8 cellular contexts compared by ENCODE assay signal in the genomic region with DNA sequence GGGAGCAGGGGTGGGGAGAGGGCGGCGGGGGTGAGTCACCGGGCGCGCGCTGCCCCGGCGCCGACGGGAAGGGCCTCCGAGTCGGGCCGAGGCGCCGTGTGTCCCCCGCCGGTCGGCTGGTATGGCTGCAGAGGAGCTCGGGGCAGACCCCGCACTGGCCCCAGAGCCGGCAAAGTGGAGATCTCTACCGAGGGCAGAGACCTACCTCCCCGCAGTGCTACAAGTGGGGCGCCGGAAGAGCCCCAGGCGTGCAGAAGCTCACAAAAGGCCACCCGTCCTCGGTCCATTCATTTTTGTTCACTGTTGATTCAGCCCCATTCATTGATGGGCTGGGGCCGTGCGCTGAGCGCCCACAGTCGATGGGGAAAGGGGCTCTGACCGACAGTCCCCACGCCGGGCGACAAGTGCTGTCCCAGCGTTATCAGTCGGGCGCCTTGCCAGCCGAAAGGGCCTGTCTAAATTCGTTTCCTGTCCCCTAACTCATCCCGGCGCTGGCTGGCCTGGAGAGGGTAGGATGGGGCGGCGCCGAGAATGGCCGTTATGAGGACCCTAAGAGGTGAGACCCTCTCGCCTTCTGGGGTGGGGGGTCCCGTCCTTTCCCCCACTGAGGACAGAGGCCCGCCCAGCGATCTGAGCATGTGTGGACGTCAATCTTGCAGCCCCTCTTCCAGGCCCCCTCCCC. TPM values are rescaled to one million over a fixed set of nuclear protein-coding genes. Genes with fewer than 3 reads are reported as not detected.
A peak's percentile ranks its signal among the peaks of the same experiment; 100 is the strongest.
DNase-seq lines count a peak whose midpoint lies in the region; ATAC-seq and TF ChIP-seq lines count a peak whose summit lies in the region.

No MANE protein-coding gene starts in this region.

- H3K27me3 ChIP-seq in DND-41 (ENCODE audit: insufficient read depth, low read length, poor library complexity): no peaks in the 10 kb centered on the region
- H3K27me3 ChIP-seq in mesenchymal stem cell (ENCODE audit: control insufficient read depth in 1 of 2, insufficient read depth in 1 of 2, low read length in 2 of 2): no peaks in the 10 kb centered on the region
- no peaks in the 10 kb centered on the region for H3K27me3 ChIP-seq in tibial artery

- no peaks in the 10 kb centered on the region for H3K9me3 ChIP-seq in DND-41 (ENCODE audit: insufficient read depth, low read length, severe bottlenecking)
- no peaks in the 10 kb centered on the region for H3K9me3 ChIP-seq in SK-N-MC (ENCODE audit: low read depth, low read length)
- no peaks in the 10 kb centered on the region for H3K9me3 ChIP-seq in mesenchymal stem cell (ENCODE audit: control insufficient read depth, low read length)
- no peaks in the 10 kb centered on the region for H3K9me3 ChIP-seq in tibial artery

- H3K4me1 ChIP-seq in DND-41 (ENCODE audit: insufficient read depth, low read length): peaks cover 42% of the 10 kb centered on the region
- peaks cover 42% of the 10 kb centered on the region for H3K4me1 ChIP-seq in mesenchymal stem cell (ENCODE audit: control insufficient read depth, insufficient read depth, low read depth, low read length)
- H3K4me1 ChIP-seq in tibial artery: peaks cover 6 to 50% (median 37%) of the 10 kb centered on the region in 4 donors

- peak overlapping the region in 1 of 2 experiments; percentile 95 for H3K23ac ChIP-seq in mesenchymal stem cell (ENCODE audit: low read length in 2 of 2)

- 1% methylated on average over 43 of the region's 52 CpGs for WGBS in mesenchymal stem cell

- H3K14ac ChIP-seq in mesenchymal stem cell (ENCODE audit: low read length in 2 of 2): peak overlapping the region; percentile 8 to 69

- H3K27ac ChIP-seq in DND-41 (ENCODE audit: low read length) (peak overlapping the region; percentile 99), SK-N-MC (peak overlapping the region; percentile 64), mesenchymal stem cell (ENCODE audit: low read length, poor library complexity, severe bottlenecking) (peak overlapping the region; percentile 97), tibial artery (peak overlapping the region; percentile 95 to 99)

- no peaks in the 10 kb centered on the region for H3K27me3 Mint-ChIP-seq in dendritic cell treated with granulocyte-macrophage colony-stimulating factor and Interleukin-4, amounts not matched to agents 40 ng/mL and 50 ng/mL, for 4 days

- H3K4me1 Mint-ChIP-seq in dendritic cell treated with granulocyte-macrophage colony-stimulating factor and Interleukin-4, amounts not matched to agents 40 ng/mL and 50 ng/mL, for 4 days (ENCODE audit: low read depth): peaks cover 49% of the 10 kb centered on the region

- H3K79me2 ChIP-seq in DND-41 (ENCODE audit: insufficient read depth, low read length): peaks cover 42% of the 10 kb centered on the region

- H2AFZ ChIP-seq in DND-41 (ENCODE audit: low read depth, low read length) (peak overlapping the region; percentile 90), mesenchymal stem cell (ENCODE audit: low read depth, low read length) (peak overlapping the region; percentile 68)

- TF ChIP-seq CTCF in DND-41 (IDR thresholded peaks at IDR 0.05; ENCODE audit: borderline replicate concordance, extremely low read depth, low read length, poor library complexity, severe bottlenecking): no peak
- no peak for TF ChIP-seq CTCF in tibial artery (IDR thresholded peaks at IDR 0.05)

- H3K9ac ChIP-seq in DND-41 (ENCODE audit: low read depth, low read length): peak overlapping the region; percentile 98
- H3K9ac ChIP-seq in SK-N-MC (ENCODE audit: insufficient read length): no peak overlapping the region
- peak overlapping the region; percentile 88 for H3K9ac ChIP-seq in mesenchymal stem cell (ENCODE audit: low read length)

- intact Hi-C loops in dendritic cell treated with granulocyte-macrophage colony-stimulating factor and Interleukin-4, amounts not matched to agents 40 ng/mL and 50 ng/mL, for 4 days (cut with micrococcal nuclease): no loop called here
- intact Hi-C loops in tibial artery (cut with DNase I; ENCODE audit: low total_unique reads): no loop called here

- peaks cover 37% of the 10 kb centered on the region for H3K36me3 Mint-ChIP-seq in dendritic cell treated with granulocyte-macrophage colony-stimulating factor and Interleukin-4, amounts not matched to agents 40 ng/mL and 50 ng/mL, for 4 days (ENCODE audit: low read depth)

- H4K91ac ChIP-seq in mesenchymal stem cell (ENCODE audit: low read length): peak overlapping the region; percentile 95

- H3K4me3 ChIP-seq in DND-41 (ENCODE audit: low read depth in 1 of 2, low read length in 2 of 2) (peak overlapping the region; percentile 30 to 91; a peak in 3 of 4 replicates), SK-N-MC (no peak overlapping the region), mesenchymal stem cell (ENCODE audit: insufficient read depth in 1 of 2, low read depth in 1 of 2, low read length in 2 of 2) (peak overlapping the region; percentile 39 to 74), tibial artery (peak overlapping the region; percentile 93 to 100)

- H3K18ac ChIP-seq in mesenchymal stem cell (ENCODE audit: low read depth in 1 of 2, low read length in 2 of 2): peak overlapping the region; percentile 95 to 97

- H3K9me3 Mint-ChIP-seq in dendritic cell treated with granulocyte-macrophage colony-stimulating factor and Interleukin-4, amounts not matched to agents 40 ng/mL and 50 ng/mL, for 4 days: no peaks in the 10 kb centered on the region

- H3K79me1 ChIP-seq in mesenchymal stem cell (replicated peaks; ENCODE audit: low read length, poor library complexity, severe bottlenecking): peaks cover 9% of the 10 kb centered on the region

- peak overlapping the region; percentile 93 for H3K4me2 ChIP-seq in DND-41 (ENCODE audit: insufficient read depth, low read length)
- peak overlapping the region; percentile 54 for H3K4me2 ChIP-seq in mesenchymal stem cell (ENCODE audit: low read length, poor library complexity, severe bottlenecking)

- peak overlapping the region; percentile 99 for H2BK5ac ChIP-seq in mesenchymal stem cell (ENCODE audit: low read depth, low read length, poor library complexity, severe bottlenecking)

- H2BK120ac ChIP-seq in mesenchymal stem cell (ENCODE audit: low read depth, low read length): peak overlapping the region; percentile 89

- H3K36me3 ChIP-seq in DND-41 (ENCODE audit: insufficient read depth, low read length) (peaks cover 29% of the 10 kb centered on the region), SK-N-MC (ENCODE audit: insufficient read depth, low read length) (peaks cover 20% of the 10 kb centered on the region), mesenchymal stem cell (ENCODE audit: control insufficient read depth in 1 of 2, insufficient read depth in 2 of 2, low read depth in 1 of 2, low read length in 2 of 2) (peaks cover 17 to 18% of the 10 kb centered on the region in 2 experiments), tibial artery (peaks cover 14 to 19% (median 15%) of the 10 kb centered on the region in 3 donors)

- peak overlapping the region; percentile 40 to 85 for H2BK12ac ChIP-seq in mesenchymal stem cell (ENCODE audit: low read length in 2 of 2)

- H2AK5ac ChIP-seq in mesenchymal stem cell (ENCODE audit: low read length, severe bottlenecking): peak overlapping the region; percentile 96

- H2BK15ac ChIP-seq in mesenchymal stem cell (ENCODE audit: low read depth, poor library complexity, severe bottlenecking): peak overlapping the region; percentile 96

- H4K8ac ChIP-seq in mesenchymal stem cell (ENCODE audit: low read length): peak overlapping the region; percentile 87

- H4K20me1 ChIP-seq in DND-41 (ENCODE audit: insufficient read depth, low read length): peaks cover 24% of the 10 kb centered on the region

- peak overlapping the region; percentile 75 for H3K4me3 Mint-ChIP-seq in dendritic cell treated with granulocyte-macrophage colony-stimulating factor and Interleukin-4, amounts not matched to agents 40 ng/mL and 50 ng/mL, for 4 days

- H3K27ac Mint-ChIP-seq in dendritic cell treated with granulocyte-macrophage colony-stimulating factor and Interleukin-4, amounts not matched to agents 40 ng/mL and 50 ng/mL, for 4 days: peak overlapping the region; percentile 90

- DNase-seq in DND-41: peak; percentile 40
- DNase-seq in SK-N-MC (ENCODE audit: low read depth, low spot score): no peak
- DNase-seq in mesenchymal stem cell: no peak
- peak in 1 of 2 donors; percentile 48 for DNase-seq in tibial artery
- no peak for DNase-seq in iPS-NIHi7 (ENCODE audit: extremely low spot score)

- peak overlapping the region; percentile 83 to 97 for H3K4ac ChIP-seq in mesenchymal stem cell (ENCODE audit: low read depth in 1 of 2, low read length in 2 of 2)

- peak; percentile 11 for ATAC-seq in DND-41 (ENCODE audit: insufficient read depth, low read depth)
- peak; percentile 9 for ATAC-seq in HG02798 (IDR thresholded peaks at IDR 0.05; ENCODE audit: poor library complexity, unreplicated experiment)
- ATAC-seq in HG03457 (IDR thresholded peaks at IDR 0.05; ENCODE audit: unreplicated experiment): no peak

RNA-seq across cellular contexts. Expression of a gene that starts 0.7 kb away (rescaled TPM):
- 3.9 TPM for polyA plus RNA-seq in mesenchymal stem cell (2013, experiment 1 of 2)
- 3.3 TPM for polyA plus RNA-seq in mesenchymal stem cell (2013, experiment 2 of 2)

RNA-seq across cellular contexts. Expression of a gene that starts 1.9 kb away (rescaled TPM):
- 1,651 TPM for polyA plus RNA-seq in mesenchymal stem cell (2013, experiment 1 of 2)
- polyA plus RNA-seq in mesenchymal stem cell (2013, experiment 2 of 2): 1,671 TPM

RNA-seq across cellular contexts. Expression of a gene that starts 10.1 kb away (rescaled TPM):
- 84.3 TPM for polyA plus RNA-seq in mesenchymal stem cell (2013, experiment 1 of 2)
- polyA plus RNA-seq in mesenchymal stem cell (2013, experiment 2 of 2): 84.9 TPM

RNA-seq across cellular contexts. Expression of a gene that starts 10.4 kb away (rescaled TPM):
- 37.5 TPM for polyA plus RNA-seq in mesenchymal stem cell (2013, experiment 1 of 2)
- 36.9 TPM for polyA plus RNA-seq in mesenchymal stem cell (2013, experiment 2 of 2)

RNA-seq across cellular contexts. Expression of a gene that starts 17.4 kb away (rescaled TPM):
- polyA plus RNA-seq in mesenchymal stem cell (2013, experiment 1 of 2): 51.2 TPM
- polyA plus RNA-seq in mesenchymal stem cell (2013, experiment 2 of 2): 49.7 TPM
